9 cellular contexts compared by ENCODE assay signal in genomic region chr5:66145737-66146136, GRCh38. TPM values are rescaled to one million over a fixed set of nuclear protein-coding genes. Genes with fewer than 3 reads are reported as not detected.
DNase-seq lines count a peak whose midpoint lies in the region; FAIRE-seq and TF ChIP-seq lines count a peak whose summit lies in the region.
"Had no signal": no experiment of that assay in that cellular context is flagged by ENCODE, and none has a peak within 500 bp of the region (broad histone marks: within the 10 kb centered on the region; RNA-seq: fewer than 3 reads in every experiment).

No MANE protein-coding gene starts in this region.

- H3K27ac Mint-ChIP-seq in dendritic cell treated with granulocyte-macrophage colony-stimulating factor and Interleukin-4, amounts not matched to agents 40 ng/mL and 50 ng/mL, for 4 days: peak overlapping the region; percentile 99
- peak overlapping the region; percentile 98 for H3K27ac Mint-ChIP-seq in nephron progenitor cell

- TF ChIP-seq CTCF in nephron progenitor cell (IDR thresholded peaks at IDR 0.05) (no peak), Peyer's patch (IDR thresholded peaks at IDR 0.05) (no peak)

- H3K4me1 ChIP-seq in BLaER1 treated with 17β-estradiol and CSF1 and Interleukin-3, amounts not matched to agents 10 nM and 100 nM: peaks cover 20 to 40% (median 31%) of the 10 kb centered on the region in 10 experiments
- peaks cover 0 to 24% (median 0%) of the 10 kb centered on the region in 4 donors for H3K4me1 ChIP-seq in Peyer's patch

- no peaks in the 10 kb centered on the region for H3K27me3 Mint-ChIP-seq in dendritic cell treated with granulocyte-macrophage colony-stimulating factor and Interleukin-4, amounts not matched to agents 40 ng/mL and 50 ng/mL, for 4 days
- peaks cover 9% of the 10 kb centered on the region for H3K27me3 Mint-ChIP-seq in nephron progenitor cell (ENCODE audit: low read depth, poor library complexity)

- H3K27me3 ChIP-seq in BLaER1 treated with 17β-estradiol and CSF1 and Interleukin-3, amounts not matched to agents 10 nM and 100 nM: no peaks in the 10 kb centered on the region
- H3K27me3 ChIP-seq in MG63: no peaks in the 10 kb centered on the region
- H3K27me3 ChIP-seq in Peyer's patch: no peaks in the 10 kb centered on the region

- H3K4me3 Mint-ChIP-seq in dendritic cell treated with granulocyte-macrophage colony-stimulating factor and Interleukin-4, amounts not matched to agents 40 ng/mL and 50 ng/mL, for 4 days: peak overlapping the region; percentile 69
- H3K4me3 Mint-ChIP-seq in nephron progenitor cell: peak overlapping the region; percentile 95

- H3K4me3 ChIP-seq in BLaER1 treated with 17β-estradiol and CSF1 and Interleukin-3, amounts not matched to agents 10 nM and 100 nM: peak overlapping the region; percentile 68 to 82 (median 81)
- H3K4me3 ChIP-seq in MG63 (peak overlapping the region; percentile 93), Peyer's patch (peak overlapping the region in 2 of 4 donors; percentile 72 to 73)

- peaks cover 23% of the 10 kb centered on the region for H3K4me1 Mint-ChIP-seq in dendritic cell treated with granulocyte-macrophage colony-stimulating factor and Interleukin-4, amounts not matched to agents 40 ng/mL and 50 ng/mL, for 4 days (ENCODE audit: low read depth)
- peaks cover 27% of the 10 kb centered on the region for H3K4me1 Mint-ChIP-seq in nephron progenitor cell

- TF ChIP-seq POLR2A in Peyer's patch (IDR thresholded peaks at IDR 0.05): no peak
- no peak for TF ChIP-seq POLR2A in GM12892 (IDR thresholded peaks at IDR 0.05; ENCODE audit: low read depth, low read length)

- peak overlapping the region; percentile 94 to 99 (median 96); a peak in 20 of 22 replicates for H3K9ac ChIP-seq in BLaER1 treated with 17β-estradiol and CSF1 and Interleukin-3, amounts not matched to agents 10 nM and 100 nM

- peak overlapping the region; percentile 62 to 92 (median 85) for H3K4me2 ChIP-seq in BLaER1 treated with 17β-estradiol and CSF1 and Interleukin-3, amounts not matched to agents 10 nM and 100 nM

- H3K27ac ChIP-seq in BLaER1 treated with 17β-estradiol and CSF1 and Interleukin-3, amounts not matched to agents 10 nM and 100 nM: peak overlapping the region in 10 of 11 experiments; percentile 95 to 99 (median 98); a peak in 19 of 22 replicates
- peak overlapping the region in 2 of 4 donors; percentile 98 to 100 for H3K27ac ChIP-seq in Peyer's patch

- H3K9me3 Mint-ChIP-seq in dendritic cell treated with granulocyte-macrophage colony-stimulating factor and Interleukin-4, amounts not matched to agents 40 ng/mL and 50 ng/mL, for 4 days: no peaks in the 10 kb centered on the region
- H3K9me3 Mint-ChIP-seq in nephron progenitor cell: peaks cover 20% of the 10 kb centered on the region

- H3K9me3 ChIP-seq in BLaER1 treated with 17β-estradiol and CSF1 and Interleukin-3, amounts not matched to agents 10 nM and 100 nM (replicated peaks in 1 of 11): peaks cover 0 to 28% (median 24%) of the 10 kb centered on the region in 11 experiments; a peak in 19 of 22 replicates
- H3K9me3 ChIP-seq in MG63 (no peaks in the 10 kb centered on the region), Peyer's patch (no peaks in the 10 kb centered on the region)

- intact Hi-C loops in dendritic cell treated with granulocyte-macrophage colony-stimulating factor and Interleukin-4, amounts not matched to agents 40 ng/mL and 50 ng/mL, for 4 days (cut with micrococcal nuclease): loop anchor here (10.0 kb wide), 2 partner anchors 521 to 581 kb away; partner anchors contain the start of genes CENPK, PPWD1, SHLD3 and TRAPPC13

- peaks cover 17 to 46% (median 29%) of the 10 kb centered on the region in 11 experiments; a peak in 21 of 22 replicates for H3K36me3 ChIP-seq in BLaER1 treated with 17β-estradiol and CSF1 and Interleukin-3, amounts not matched to agents 10 nM and 100 nM
- H3K36me3 ChIP-seq in MG63: peaks cover 20% of the 10 kb centered on the region; the same call in 1 of the 2 replicates
- H3K36me3 ChIP-seq in Peyer's patch: no peaks in the 10 kb centered on the region

- H3K36me3 Mint-ChIP-seq in dendritic cell treated with granulocyte-macrophage colony-stimulating factor and Interleukin-4, amounts not matched to agents 40 ng/mL and 50 ng/mL, for 4 days (ENCODE audit: low read depth): peaks cover 27% of the 10 kb centered on the region
- peaks cover 43% of the 10 kb centered on the region for H3K36me3 Mint-ChIP-seq in nephron progenitor cell (ENCODE audit: low read depth)

- peaks cover 5 to 53% (median 49%) of the 10 kb centered on the region in 11 experiments; a peak in 16 of 22 replicates for H4K20me1 ChIP-seq in BLaER1 treated with 17β-estradiol and CSF1 and Interleukin-3, amounts not matched to agents 10 nM and 100 nM

- FAIRE-seq in GM12892 (lab: Jason Lieb, UNC): no peak
- FAIRE-seq: small intestine had no signal

- DNase-seq in MG63: no peak
- no peak for DNase-seq in nephron progenitor cell
- no peak for DNase-seq in SIG-M5 (lab: John Stamatoyannopoulos, UW)
- DNase-seq in Peyer's patch: no peak
- no peak for DNase-seq in GM12892 (ENCODE audit: insufficient read length)
- no peak for DNase-seq in NCI-H1930 (lab: John Stamatoyannopoulos, UW)
- DNase-seq: small intestine had no signal

RNA-seq across cellular contexts. Expression of gene SREK1, which starts 1.6 kb away (rescaled TPM):
- total RNA-seq in MG63 (2014; rRNA removed; shearing (Covaris generic); ENCODE audit: low replicate concordance): 12.2 and 16.9 TPM in 2 replicates
- 100 to 1,000 TPM in 3 of 4 donors, 10 to 100 TPM in 1; 99.8 to 282 (median 115) TPM for total RNA-seq in Peyer's patch
- 60.0 TPM for polyA plus RNA-seq in GM12892 (2012; ENCODE audit: missing spikeins)
